Comparison of ENCODE assay signal across 9 cellular contexts in the genomic region with DNA sequence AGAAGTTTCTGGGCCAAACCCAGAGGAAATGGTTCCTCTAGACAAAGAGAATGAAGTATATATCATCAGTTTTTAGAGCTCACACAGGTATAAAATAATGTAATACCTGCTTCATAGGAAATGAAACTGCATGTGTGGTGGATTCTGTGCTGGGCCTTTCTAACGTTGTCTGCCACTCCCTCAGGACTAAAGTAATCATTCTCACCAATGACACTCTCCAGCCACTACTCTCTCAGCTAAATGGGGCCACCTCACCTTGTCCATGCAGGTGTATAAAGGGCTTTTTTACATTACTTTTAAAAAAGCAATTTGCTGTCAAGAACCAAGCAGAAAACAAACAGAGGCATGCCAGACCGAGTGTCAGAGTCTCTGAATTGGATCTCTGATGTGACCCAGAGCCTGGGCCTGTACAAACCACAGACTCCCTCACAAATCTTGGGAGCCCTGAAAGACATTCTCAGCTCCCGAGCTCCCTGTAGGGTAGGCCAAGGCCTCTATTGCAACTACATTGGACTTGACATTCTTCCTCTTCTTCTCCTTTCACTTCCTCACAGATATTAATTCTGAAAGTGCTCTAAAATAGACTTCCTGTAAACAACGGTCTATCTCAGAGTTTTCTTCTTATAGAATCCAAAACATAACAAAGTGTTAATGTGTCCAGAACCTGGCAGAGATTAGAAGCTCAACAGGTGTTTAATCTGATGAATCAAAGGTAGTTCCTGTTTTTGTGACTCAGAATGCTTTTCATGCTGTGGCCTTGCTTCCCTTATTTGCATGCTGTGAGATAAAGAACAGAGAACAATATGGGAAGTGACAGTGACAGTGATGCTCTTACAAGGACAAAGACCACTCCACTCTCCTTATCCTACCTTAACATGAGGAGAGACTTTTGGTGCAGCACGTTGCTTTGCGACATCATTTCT. TPM values are rescaled to one million over a fixed set of nuclear protein-coding genes. Genes with fewer than 3 reads are reported as not detected.
DNase-seq lines count a peak whose midpoint lies in the region; ATAC-seq and TF ChIP-seq lines count a peak whose summit lies in the region.
"Had no signal": no experiment of that assay in that cellular context is flagged by ENCODE, and none has a peak within 500 bp of the region (broad histone marks: within the 10 kb centered on the region; RNA-seq: fewer than 3 reads in every experiment).

No MANE protein-coding gene starts in this region.

- no peaks in the 10 kb centered on the region for H3K9me3 Mint-ChIP-seq in CD4-positive, CD25-positive, alpha-beta regulatory T cell
- H3K9me3 Mint-ChIP-seq in activated CD4-positive, alpha-beta memory T cell treated with anti-CD3 and anti-CD28 coated beads for 36 hours = no peaks in the 10 kb centered on the region
- no peaks in the 10 kb centered on the region for H3K9me3 Mint-ChIP-seq in neural progenitor cell

- peak overlapping the region; percentile 79 for H3K27ac ChIP-seq in CD4-positive, CD25-positive, alpha-beta regulatory T cell (ENCODE audit: insufficient read depth, low read length, poor library complexity, severe bottlenecking)
- H3K27ac ChIP-seq in neutrophil = peak overlapping the region; percentile 86
- H3K27ac ChIP-seq in neural progenitor cell = no peak overlapping the region

- no peaks in the 10 kb centered on the region for H3K9me3 ChIP-seq in CD4-positive, CD25-positive, alpha-beta regulatory T cell (ENCODE audit: control insufficient read depth in 2 of 2, low read length in 2 of 2)
- H3K9me3 ChIP-seq in neutrophil (no peaks in the 10 kb centered on the region), neural progenitor cell (ENCODE audit: low read depth) (no peaks in the 10 kb centered on the region)
- H3K9me3 ChIP-seq: pancreas had no signal

- peaks cover 21 to 39% (median 27%) of the 10 kb centered on the region in 4 donors for H3K4me1 Mint-ChIP-seq in CD4-positive, CD25-positive, alpha-beta regulatory T cell
- H3K4me1 Mint-ChIP-seq in activated CD4-positive, alpha-beta memory T cell treated with anti-CD3 and anti-CD28 coated beads for 36 hours (ENCODE audit: low read depth) = peaks cover 67% of the 10 kb centered on the region
- H3K4me1 Mint-ChIP-seq in neural progenitor cell = peaks cover 3% of the 10 kb centered on the region

- H3K9ac ChIP-seq in neural progenitor cell = no peak overlapping the region

- H3K36me3 Mint-ChIP-seq in CD4-positive, CD25-positive, alpha-beta regulatory T cell = peaks cover 3% of the 10 kb centered on the region
- H3K36me3 Mint-ChIP-seq in activated CD4-positive, alpha-beta memory T cell treated with anti-CD3 and anti-CD28 coated beads for 36 hours = peaks cover 87% of the 10 kb centered on the region
- peaks cover 2% of the 10 kb centered on the region for H3K36me3 Mint-ChIP-seq in neural progenitor cell

- H3K27ac Mint-ChIP-seq in CD4-positive, CD25-positive, alpha-beta regulatory T cell = peak overlapping the region; percentile 94 to 97 (median 96)
- peak overlapping the region; percentile 82 for H3K27ac Mint-ChIP-seq in activated CD4-positive, alpha-beta memory T cell treated with anti-CD3 and anti-CD28 coated beads for 36 hours
- no peak overlapping the region for H3K27ac Mint-ChIP-seq in neural progenitor cell

- H3K4me3 Mint-ChIP-seq in CD4-positive, CD25-positive, alpha-beta regulatory T cell = peak overlapping the region; percentile 17 to 77 (median 74)
- peak overlapping the region; percentile 45 for H3K4me3 Mint-ChIP-seq in activated CD4-positive, alpha-beta memory T cell treated with anti-CD3 and anti-CD28 coated beads for 36 hours
- H3K4me3 Mint-ChIP-seq in neural progenitor cell = no peak overlapping the region

- DNase-seq in CD4-positive, CD25-positive, alpha-beta regulatory T cell = peak in 2 of 3 donors; percentile 26 to 72
- DNase-seq in activated CD4-positive, alpha-beta memory T cell treated with anti-CD3 and anti-CD28 coated beads for 36 hours = no peak
- DNase-seq in COR-L47 (lab: John Stamatoyannopoulos, UW) (no peak), neural progenitor cell (ENCODE audit: low spot score) (no peak), 8988T (no peak)
- DNase-seq: pancreas had no signal

- no peaks in the 10 kb centered on the region for H3F3A ChIP-seq in neural progenitor cell (ENCODE audit: low read depth)

- peak; percentile 72 to 75 for ATAC-seq in CD4-positive, CD25-positive, alpha-beta regulatory T cell (ENCODE audit: low read depth in 2 of 2)
- ATAC-seq in GM19351 (IDR thresholded peaks at IDR 0.05; ENCODE audit: unreplicated experiment) (peak; percentile 81), HG03342 (IDR thresholded peaks at IDR 0.05; ENCODE audit: unreplicated experiment) (peak; percentile 85)

- no peaks in the 10 kb centered on the region for H3K27me3 ChIP-seq in CD4-positive, CD25-positive, alpha-beta regulatory T cell (ENCODE audit: control insufficient read depth, insufficient read depth, low read length)
- H3K27me3 ChIP-seq in neutrophil (no peaks in the 10 kb centered on the region), neural progenitor cell (no peaks in the 10 kb centered on the region)

- H3K36me3 ChIP-seq in CD4-positive, CD25-positive, alpha-beta regulatory T cell (ENCODE audit: control insufficient read depth, insufficient read depth, low read length) = peaks cover under 1% of the 10 kb centered on the region
- H3K36me3 ChIP-seq in neutrophil (peaks cover 5% of the 10 kb centered on the region), neural progenitor cell (no peaks in the 10 kb centered on the region)
- H3K36me3 ChIP-seq: pancreas had no signal

- no peaks in the 10 kb centered on the region for H3K79me2 ChIP-seq in neural progenitor cell (ENCODE audit: low read depth)

- no peaks in the 10 kb centered on the region for H4K20me1 ChIP-seq in neural progenitor cell (ENCODE audit: low read depth)

- CTCF ChIA-PET in activated CD4-positive, alpha-beta memory T cell treated with anti-CD3 and anti-CD28 coated beads for 36 hours (lab: Charles Lee) = interaction anchor here (0.6 to 6.4 kb wide), 7 partner anchors 9 to 275 kb away, joined by 3 to 52 read pairs (median 3); a partner anchor contains a TSS

- no peak overlapping the region for H3K4me2 ChIP-seq in neural progenitor cell

- peak overlapping the region; percentile 64 for H3K4me3 ChIP-seq in CD4-positive, CD25-positive, alpha-beta regulatory T cell (ENCODE audit: low read depth, low read length)
- peak overlapping the region in 1 of 2 experiments; percentile 6 for H3K4me3 ChIP-seq in neutrophil (ENCODE audit: low read depth in 1 of 2, low read length in 1 of 2)
- no peak overlapping the region for H3K4me3 ChIP-seq in neural progenitor cell
- H3K4me3 ChIP-seq: pancreas had no signal

- no peaks in the 10 kb centered on the region for H3K27me3 Mint-ChIP-seq in CD4-positive, CD25-positive, alpha-beta regulatory T cell
- no peaks in the 10 kb centered on the region for H3K27me3 Mint-ChIP-seq in activated CD4-positive, alpha-beta memory T cell treated with anti-CD3 and anti-CD28 coated beads for 36 hours
- H3K27me3 Mint-ChIP-seq in neural progenitor cell (ENCODE audit: insufficient read depth, low read depth) = peaks cover 7% of the 10 kb centered on the region

- intact Hi-C loops in activated CD4-positive, alpha-beta memory T cell treated with anti-CD3 and anti-CD28 coated beads for 36 hours (cut with micrococcal nuclease) = loop anchor here (1.0 kb wide), 1 partner anchor 8 kb away; a partner anchor contains a TSS

- POLR2A ChIA-PET in activated CD4-positive, alpha-beta memory T cell treated with anti-CD3 and anti-CD28 coated beads for 36 hours (lab: Charles Lee) = interaction anchor here (0.7 to 2.2 kb wide), 9 partner anchors 9 to 125 kb away, joined by 3 to 11 read pairs (median 5); a partner anchor contains a TSS

- H2AFZ ChIP-seq in neural progenitor cell (replicated peaks) = no peak overlapping the region

- TF ChIP-seq CTCF in neutrophil (IDR thresholded peaks at IDR 0.05) (no peak), neural progenitor cell (IDR thresholded peaks at IDR 0.05) (no peak)

- peaks cover 20% of the 10 kb centered on the region for H3K4me1 ChIP-seq in CD4-positive, CD25-positive, alpha-beta regulatory T cell (ENCODE audit: control insufficient read depth, insufficient read depth, low read length, poor library complexity, severe bottlenecking)
- H3K4me1 ChIP-seq in neutrophil (ENCODE audit: control insufficient read depth in 1 of 2, insufficient read depth in 1 of 2, low read depth in 1 of 2, low read length in 1 of 2) (peaks cover 27 to 36% of the 10 kb centered on the region in 2 experiments), neural progenitor cell (no peaks in the 10 kb centered on the region)
- H3K4me1 ChIP-seq: pancreas had no signal

RNA-seq across cellular contexts. Expression of a gene that starts 8.6 kb away (rescaled TPM):
- total RNA-seq in CD4-positive, CD25-positive, alpha-beta regulatory T cell = 6.2 TPM
- polyA plus RNA-seq in CD4-positive, CD25-positive, alpha-beta regulatory T cell = 10 to 100 TPM in 2 of 4 donors, 1 to 10 TPM in 2; 6.9 to 13.5 (median 8.8) TPM
- total RNA-seq in activated CD4-positive, alpha-beta memory T cell treated with anti-CD3 and anti-CD28 coated beads for 36 hours = 100 to 1,000 TPM; 216 to 224 TPM
- total RNA-seq in neural progenitor cell (ENCODE audit: low replicate concordance) = 2.9 and 3.4 TPM in 2 replicates

RNA-seq across cellular contexts. Expression of a gene that starts 58.3 kb away (rescaled TPM):
- 130 TPM for total RNA-seq in CD4-positive, CD25-positive, alpha-beta regulatory T cell
- 100 to 1,000 TPM in 2 of 4 donors, 10 to 100 TPM in 2; 90.4 to 117 (median 101) TPM for polyA plus RNA-seq in CD4-positive, CD25-positive, alpha-beta regulatory T cell
- total RNA-seq in activated CD4-positive, alpha-beta memory T cell treated with anti-CD3 and anti-CD28 coated beads for 36 hours = 100 to 1,000 TPM; 215 to 220 TPM
- total RNA-seq in neural progenitor cell (ENCODE audit: low replicate concordance) = 4.0 and 5.4 TPM in 2 replicates

Comparison
In these comparisons a context has a peak if more than half of its experiments do, and no peak if none do; other contexts are left out.
1. DNase-seq: peak in CD4-positive, CD25-positive, alpha-beta regulatory T cell (2 of 3); none in activated CD4-positive, alpha-beta memory T cell treated with anti-CD3 and anti-CD28 coated beads for 36 hours (single experiment), COR-L47 (single experiment), neural progenitor cell (single experiment) and 8988T (single experiment).
2. RNA of a gene that starts 8.6 kb away (total RNA-seq): 216 to 224 TPM in activated CD4-positive, alpha-beta memory T cell treated with anti-CD3 and anti-CD28 coated beads for 36 hours; 6.2 TPM in CD4-positive, CD25-positive, alpha-beta regulatory T cell (single experiment) and 2.9 to 3.4 TPM in neural progenitor cell; every median in the first group is over 10 times any median in the second.
3. RNA of a gene that starts 58.3 kb away (total RNA-seq): 215 to 220 TPM in activated CD4-positive, alpha-beta memory T cell treated with anti-CD3 and anti-CD28 coated beads for 36 hours and 130 TPM in CD4-positive, CD25-positive, alpha-beta regulatory T cell (single experiment); 4.0 to 5.4 TPM in neural progenitor cell; every median in the first group is over 10 times any median in the second.
4. Peak in every context shown above with its lines, with median percentiles within 50 percentile points of each other: ATAC-seq.